Comparison of ENCODE assay signal across 1 cellular context in the genomic region with DNA sequence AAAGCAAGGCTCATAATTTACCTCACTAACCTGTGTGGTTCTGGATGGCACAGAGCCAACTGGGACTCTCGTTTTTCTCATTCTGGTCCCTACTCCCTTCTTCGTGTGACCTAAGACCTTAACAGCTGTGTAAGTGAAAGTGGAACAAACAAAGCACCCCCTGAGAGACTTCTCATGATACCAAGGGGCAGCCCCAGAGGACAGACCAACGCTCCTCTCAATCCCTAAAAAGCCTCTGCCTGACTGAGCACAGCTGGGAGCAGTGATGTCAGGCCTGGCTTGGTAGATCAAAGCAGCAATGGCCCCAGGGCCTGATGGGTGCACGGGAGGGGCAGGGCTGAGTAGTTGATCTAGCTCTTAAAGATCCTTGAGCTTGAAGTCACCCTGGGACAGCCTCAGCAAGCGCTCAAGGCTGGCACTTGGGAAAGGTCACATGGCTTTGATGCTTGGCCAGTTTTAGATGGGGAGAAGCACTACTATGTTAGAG.
TF ChIP-seq lines count a peak whose summit lies in the region.

No MANE protein-coding gene starts in this region.

TF ChIP-seq in GM12878, 131 proteins besides CTCF, POLR2A, EP300 and RAD21 (continued from another document and continues in another):
- TF ChIP-seq NR2C2 (IDR thresholded peaks at IDR 0.05; ENCODE audit: borderline replicate concordance, control insufficient read depth, insufficient read length, low read depth) (no peak), KAT2A (conservative IDR thresholded peaks at IDR 0.05; ENCODE audit: control insufficient read depth, low read depth, low read length) (no peak), SMARCA5 (IDR thresholded peaks at IDR 0.05) (no peak), TCF7 (IDR thresholded peaks at IDR 0.05; ENCODE audit: borderline replicate concordance) (peak; percentile 86), STAT3 (IDR thresholded peaks at IDR 0.05; ENCODE audit: low read depth, low read length) (no peak), EED (IDR thresholded peaks at IDR 0.05; ENCODE audit: low read depth) (peak; percentile 46), LARP7 (IDR thresholded peaks at IDR 0.05) (no peak), NRF1 (conservative IDR thresholded peaks at IDR 0.05; ENCODE audit: low read depth, low read length) (no peak), EZH2 (IDR thresholded peaks at IDR 0.05; ENCODE audit: borderline replicate concordance, control insufficient read depth, low read depth, low read length) (no peak), SMAD5 (IDR thresholded peaks at IDR 0.05; ENCODE audit: low read depth) (no peak), CHD4 (IDR thresholded peaks at IDR 0.05) (no peak), MEF2B (IDR thresholded peaks at IDR 0.05; ENCODE audit: partially characterized antibody, poor library complexity, severe bottlenecking) (peak; percentile 60), ZNF24 (IDR thresholded peaks at IDR 0.05) (no peak), ESRRA (IDR thresholded peaks at IDR 0.05; ENCODE audit: low read length) (no peak), CEBPB (IDR thresholded peaks at IDR 0.05; ENCODE audit: borderline replicate concordance in 1 of 2, low read depth in 2 of 2, low read length in 2 of 2) (no peak), RB1 (IDR thresholded peaks at IDR 0.05; ENCODE audit: borderline replicate concordance) (no peak), SP1 (IDR thresholded peaks at IDR 0.05; ENCODE audit: low read depth, low read length) (no peak), YBX1 (IDR thresholded peaks at IDR 0.05) (no peak), BRCA1 (IDR thresholded peaks at IDR 0.05; ENCODE audit: low read depth, low read length) (no peak), SIX5 (IDR thresholded peaks at IDR 0.05; ENCODE audit: low read depth, low read length, severe bottlenecking) (no peak), MXI1 (IDR thresholded peaks at IDR 0.05; ENCODE audit: low read depth, low read length) (no peak), ZSCAN29 (IDR thresholded peaks at IDR 0.05) (no peak), TCF12 (IDR thresholded peaks at IDR 0.05; ENCODE audit: low read depth, low read length) (peak; percentile 75; the same call in 1 of the 2 replicates), POU2F2 (IDR thresholded peaks at IDR 0.05; ENCODE audit: borderline replicate concordance, low read depth, low read length) (0 out of 3 replicates have a peak, but pooled peaks have one; percentile 11), FOXK2 (IDR thresholded peaks at IDR 0.05) (no peak), KLF5 (IDR thresholded peaks at IDR 0.05; ENCODE audit: partially characterized antibody) (no peak), GATAD2B (conservative IDR thresholded peaks at IDR 0.05; ENCODE audit: low read depth) (no peak), ASH2L (IDR thresholded peaks at IDR 0.05; ENCODE audit: borderline replicate concordance, low read depth) (no peak), ZNF274 (IDR thresholded peaks at IDR 0.05; ENCODE audit: insufficient read depth, insufficient read length) (no peak), MYC (IDR thresholded peaks at IDR 0.05; ENCODE audit: insufficient read depth, insufficient read length, insufficient replicate concordance, low read length, severe bottlenecking) (no peak), SRF (IDR thresholded peaks at IDR 0.05; ENCODE audit: low read depth in 2 of 2, low read length in 2 of 2) (no peak), POLR2AphosphoS5 (IDR thresholded peaks at IDR 0.05; ENCODE audit: low read length) (no peak), ZNF207 (IDR thresholded peaks at IDR 0.05; ENCODE audit: borderline replicate concordance) (no peak)
- TF ChIP-seq, protein P1, sequence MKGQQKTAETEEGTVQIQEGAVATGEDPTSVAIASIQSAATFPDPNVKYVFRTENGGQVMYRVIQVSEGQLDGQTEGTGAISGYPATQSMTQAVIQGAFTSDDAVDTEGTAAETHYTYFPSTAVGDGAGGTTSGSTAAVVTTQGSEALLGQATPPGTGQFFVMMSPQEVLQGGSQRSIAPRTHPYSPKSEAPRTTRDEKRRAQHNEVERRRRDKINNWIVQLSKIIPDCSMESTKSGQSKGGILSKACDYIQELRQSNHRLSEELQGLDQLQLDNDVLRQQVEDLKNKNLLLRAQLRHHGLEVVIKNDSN (IDR thresholded peaks at IDR 0.05; ENCODE audit: borderline replicate concordance, extremely low read length, insufficient read depth, low read depth, low read length): no peak
- TF ChIP-seq, protein P2, sequence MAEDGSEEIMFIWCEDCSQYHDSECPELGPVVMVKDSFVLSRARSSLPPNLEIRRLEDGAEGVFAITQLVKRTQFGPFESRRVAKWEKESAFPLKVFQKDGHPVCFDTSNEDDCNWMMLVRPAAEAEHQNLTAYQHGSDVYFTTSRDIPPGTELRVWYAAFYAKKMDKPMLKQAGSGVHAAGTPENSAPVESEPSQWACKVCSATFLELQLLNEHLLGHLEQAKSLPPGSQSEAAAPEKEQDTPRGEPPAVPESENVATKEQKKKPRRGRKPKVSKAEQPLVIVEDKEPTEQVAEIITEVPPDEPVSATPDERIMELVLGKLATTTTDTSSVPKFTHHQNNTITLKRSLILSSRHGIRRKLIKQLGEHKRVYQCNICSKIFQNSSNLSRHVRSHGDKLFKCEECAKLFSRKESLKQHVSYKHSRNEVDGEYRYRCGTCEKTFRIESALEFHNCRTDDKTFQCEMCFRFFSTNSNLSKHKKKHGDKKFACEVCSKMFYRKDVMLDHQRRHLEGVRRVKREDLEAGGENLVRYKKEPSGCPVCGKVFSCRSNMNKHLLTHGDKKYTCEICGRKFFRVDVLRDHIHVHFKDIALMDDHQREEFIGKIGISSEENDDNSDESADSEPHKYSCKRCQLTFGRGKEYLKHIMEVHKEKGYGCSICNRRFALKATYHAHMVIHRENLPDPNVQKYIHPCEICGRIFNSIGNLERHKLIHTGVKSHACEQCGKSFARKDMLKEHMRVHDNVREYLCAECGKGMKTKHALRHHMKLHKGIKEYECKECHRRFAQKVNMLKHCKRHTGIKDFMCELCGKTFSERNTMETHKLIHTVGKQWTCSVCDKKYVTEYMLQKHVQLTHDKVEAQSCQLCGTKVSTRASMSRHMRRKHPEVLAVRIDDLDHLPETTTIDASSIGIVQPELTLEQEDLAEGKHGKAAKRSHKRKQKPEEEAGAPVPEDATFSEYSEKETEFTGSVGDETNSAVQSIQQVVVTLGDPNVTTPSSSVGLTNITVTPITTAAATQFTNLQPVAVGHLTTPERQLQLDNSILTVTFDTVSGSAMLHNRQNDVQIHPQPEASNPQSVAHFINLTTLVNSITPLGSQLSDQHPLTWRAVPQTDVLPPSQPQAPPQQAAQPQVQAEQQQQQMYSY (CRISPR knock-in tag; IDR thresholded peaks at IDR 0.05): no peak
- TF ChIP-seq, protein P3, sequence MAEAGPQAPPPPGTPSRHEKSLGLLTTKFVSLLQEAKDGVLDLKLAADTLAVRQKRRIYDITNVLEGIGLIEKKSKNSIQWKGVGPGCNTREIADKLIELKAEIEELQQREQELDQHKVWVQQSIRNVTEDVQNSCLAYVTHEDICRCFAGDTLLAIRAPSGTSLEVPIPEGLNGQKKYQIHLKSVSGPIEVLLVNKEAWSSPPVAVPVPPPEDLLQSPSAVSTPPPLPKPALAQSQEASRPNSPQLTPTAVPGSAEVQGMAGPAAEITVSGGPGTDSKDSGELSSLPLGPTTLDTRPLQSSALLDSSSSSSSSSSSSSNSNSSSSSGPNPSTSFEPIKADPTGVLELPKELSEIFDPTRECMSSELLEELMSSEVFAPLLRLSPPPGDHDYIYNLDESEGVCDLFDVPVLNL (IDR thresholded peaks at IDR 0.05; ENCODE audit: low read depth, low read length): no peak
- TF ChIP-seq, protein P4, sequence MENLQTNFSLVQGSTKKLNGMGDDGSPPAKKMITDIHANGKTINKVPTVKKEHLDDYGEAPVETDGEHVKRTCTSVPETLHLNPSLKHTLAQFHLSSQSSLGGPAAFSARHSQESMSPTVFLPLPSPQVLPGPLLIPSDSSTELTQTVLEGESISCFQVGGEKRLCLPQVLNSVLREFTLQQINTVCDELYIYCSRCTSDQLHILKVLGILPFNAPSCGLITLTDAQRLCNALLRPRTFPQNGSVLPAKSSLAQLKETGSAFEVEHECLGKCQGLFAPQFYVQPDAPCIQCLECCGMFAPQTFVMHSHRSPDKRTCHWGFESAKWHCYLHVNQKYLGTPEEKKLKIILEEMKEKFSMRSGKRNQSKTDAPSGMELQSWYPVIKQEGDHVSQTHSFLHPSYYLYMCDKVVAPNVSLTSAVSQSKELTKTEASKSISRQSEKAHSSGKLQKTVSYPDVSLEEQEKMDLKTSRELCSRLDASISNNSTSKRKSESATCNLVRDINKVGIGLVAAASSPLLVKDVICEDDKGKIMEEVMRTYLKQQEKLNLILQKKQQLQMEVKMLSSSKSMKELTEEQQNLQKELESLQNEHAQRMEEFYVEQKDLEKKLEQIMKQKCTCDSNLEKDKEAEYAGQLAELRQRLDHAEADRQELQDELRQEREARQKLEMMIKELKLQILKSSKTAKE (IDR thresholded peaks at IDR 0.05; ENCODE audit: low read depth, poor library complexity, severe bottlenecking): peak; percentile 45
- TF ChIP-seq, protein P5, sequence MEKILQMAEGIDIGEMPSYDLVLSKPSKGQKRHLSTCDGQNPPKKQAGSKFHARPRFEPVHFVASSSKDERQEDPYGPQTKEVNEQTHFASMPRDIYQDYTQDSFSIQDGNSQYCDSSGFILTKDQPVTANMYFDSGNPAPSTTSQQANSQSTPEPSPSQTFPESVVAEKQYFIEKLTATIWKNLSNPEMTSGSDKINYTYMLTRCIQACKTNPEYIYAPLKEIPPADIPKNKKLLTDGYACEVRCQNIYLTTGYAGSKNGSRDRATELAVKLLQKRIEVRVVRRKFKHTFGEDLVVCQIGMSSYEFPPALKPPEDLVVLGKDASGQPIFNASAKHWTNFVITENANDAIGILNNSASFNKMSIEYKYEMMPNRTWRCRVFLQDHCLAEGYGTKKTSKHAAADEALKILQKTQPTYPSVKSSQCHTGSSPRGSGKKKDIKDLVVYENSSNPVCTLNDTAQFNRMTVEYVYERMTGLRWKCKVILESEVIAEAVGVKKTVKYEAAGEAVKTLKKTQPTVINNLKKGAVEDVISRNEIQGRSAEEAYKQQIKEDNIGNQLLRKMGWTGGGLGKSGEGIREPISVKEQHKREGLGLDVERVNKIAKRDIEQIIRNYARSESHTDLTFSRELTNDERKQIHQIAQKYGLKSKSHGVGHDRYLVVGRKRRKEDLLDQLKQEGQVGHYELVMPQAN (conservative IDR thresholded peaks at IDR 0.05): no peak
- TF ChIP-seq, protein P6, sequence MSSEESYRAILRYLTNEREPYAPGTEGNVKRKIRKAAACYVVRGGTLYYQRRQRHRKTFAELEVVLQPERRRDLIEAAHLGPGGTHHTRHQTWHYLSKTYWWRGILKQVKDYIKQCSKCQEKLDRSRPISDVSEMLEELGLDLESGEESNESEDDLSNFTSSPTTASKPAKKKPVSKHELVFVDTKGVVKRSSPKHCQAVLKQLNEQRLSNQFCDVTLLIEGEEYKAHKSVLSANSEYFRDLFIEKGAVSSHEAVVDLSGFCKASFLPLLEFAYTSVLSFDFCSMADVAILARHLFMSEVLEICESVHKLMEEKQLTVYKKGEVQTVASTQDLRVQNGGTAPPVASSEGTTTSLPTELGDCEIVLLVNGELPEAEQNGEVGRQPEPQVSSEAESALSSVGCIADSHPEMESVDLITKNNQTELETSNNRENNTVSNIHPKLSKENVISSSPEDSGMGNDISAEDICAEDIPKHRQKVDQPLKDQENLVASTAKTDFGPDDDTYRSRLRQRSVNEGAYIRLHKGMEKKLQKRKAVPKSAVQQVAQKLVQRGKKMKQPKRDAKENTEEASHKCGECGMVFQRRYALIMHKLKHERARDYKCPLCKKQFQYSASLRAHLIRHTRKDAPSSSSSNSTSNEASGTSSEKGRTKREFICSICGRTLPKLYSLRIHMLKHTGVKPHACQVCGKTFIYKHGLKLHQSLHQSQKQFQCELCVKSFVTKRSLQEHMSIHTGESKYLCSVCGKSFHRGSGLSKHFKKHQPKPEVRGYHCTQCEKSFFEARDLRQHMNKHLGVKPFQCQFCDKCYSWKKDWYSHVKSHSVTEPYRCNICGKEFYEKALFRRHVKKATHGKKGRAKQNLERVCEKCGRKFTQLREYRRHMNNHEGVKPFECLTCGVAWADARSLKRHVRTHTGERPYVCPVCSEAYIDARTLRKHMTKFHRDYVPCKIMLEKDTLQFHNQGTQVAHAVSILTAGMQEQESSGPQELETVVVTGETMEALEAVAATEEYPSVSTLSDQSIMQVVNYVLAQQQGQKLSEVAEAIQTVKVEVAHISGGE (CRISPR knock-in tag; IDR thresholded peaks at IDR 0.05): no peak
- TF ChIP-seq, protein P7, sequence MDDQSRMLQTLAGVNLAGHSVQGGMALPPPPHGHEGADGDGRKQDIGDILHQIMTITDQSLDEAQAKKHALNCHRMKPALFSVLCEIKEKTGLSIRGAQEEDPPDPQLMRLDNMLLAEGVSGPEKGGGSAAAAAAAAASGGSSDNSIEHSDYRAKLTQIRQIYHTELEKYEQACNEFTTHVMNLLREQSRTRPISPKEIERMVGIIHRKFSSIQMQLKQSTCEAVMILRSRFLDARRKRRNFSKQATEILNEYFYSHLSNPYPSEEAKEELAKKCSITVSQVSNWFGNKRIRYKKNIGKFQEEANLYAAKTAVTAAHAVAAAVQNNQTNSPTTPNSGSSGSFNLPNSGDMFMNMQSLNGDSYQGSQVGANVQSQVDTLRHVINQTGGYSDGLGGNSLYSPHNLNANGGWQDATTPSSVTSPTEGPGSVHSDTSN (IDR thresholded peaks at IDR 0.05; ENCODE audit: insufficient replicate concordance, low read depth, low read length): peak; percentile 10
- TF ChIP-seq, protein P8, sequence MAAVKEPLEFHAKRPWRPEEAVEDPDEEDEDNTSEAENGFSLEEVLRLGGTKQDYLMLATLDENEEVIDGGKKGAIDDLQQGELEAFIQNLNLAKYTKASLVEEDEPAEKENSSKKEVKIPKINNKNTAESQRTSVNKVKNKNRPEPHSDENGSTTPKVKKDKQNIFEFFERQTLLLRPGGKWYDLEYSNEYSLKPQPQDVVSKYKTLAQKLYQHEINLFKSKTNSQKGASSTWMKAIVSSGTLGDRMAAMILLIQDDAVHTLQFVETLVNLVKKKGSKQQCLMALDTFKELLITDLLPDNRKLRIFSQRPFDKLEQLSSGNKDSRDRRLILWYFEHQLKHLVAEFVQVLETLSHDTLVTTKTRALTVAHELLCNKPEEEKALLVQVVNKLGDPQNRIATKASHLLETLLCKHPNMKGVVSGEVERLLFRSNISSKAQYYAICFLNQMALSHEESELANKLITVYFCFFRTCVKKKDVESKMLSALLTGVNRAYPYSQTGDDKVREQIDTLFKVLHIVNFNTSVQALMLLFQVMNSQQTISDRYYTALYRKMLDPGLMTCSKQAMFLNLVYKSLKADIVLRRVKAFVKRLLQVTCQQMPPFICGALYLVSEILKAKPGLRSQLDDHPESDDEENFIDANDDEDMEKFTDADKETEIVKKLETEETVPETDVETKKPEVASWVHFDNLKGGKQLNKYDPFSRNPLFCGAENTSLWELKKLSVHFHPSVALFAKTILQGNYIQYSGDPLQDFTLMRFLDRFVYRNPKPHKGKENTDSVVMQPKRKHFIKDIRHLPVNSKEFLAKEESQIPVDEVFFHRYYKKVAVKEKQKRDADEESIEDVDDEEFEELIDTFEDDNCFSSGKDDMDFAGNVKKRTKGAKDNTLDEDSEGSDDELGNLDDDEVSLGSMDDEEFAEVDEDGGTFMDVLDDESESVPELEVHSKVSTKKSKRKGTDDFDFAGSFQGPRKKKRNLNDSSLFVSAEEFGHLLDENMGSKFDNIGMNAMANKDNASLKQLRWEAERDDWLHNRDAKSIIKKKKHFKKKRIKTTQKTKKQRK (IDR thresholded peaks at IDR 0.05; ENCODE audit: low read depth, low read length): no peak
